8 cellular contexts compared by ENCODE assay signal in genomic region chr7:22173884-22174573, GRCh38.
DNase-seq lines count a peak whose midpoint lies in the region; ATAC-seq lines count a peak whose summit lies in the region.

No MANE protein-coding gene starts in this region.

- peaks cover 5% of the 10 kb centered on the region for H3K4me1 Mint-ChIP-seq in central memory CD8-positive, alpha-beta T cell

- DNase-seq in central memory CD8-positive, alpha-beta T cell (ENCODE audit: low spot score in 2 of 2): no peak
- DNase-seq in DMS114 treated with DMSO at 0.1 percent for 48 hours (lab: John Stamatoyannopoulos, UW; ENCODE audit: unreplicated experiment) (no peak), cerebellum (ENCODE audit: low spot score) (no peak), NCI-H526 (lab: John Stamatoyannopoulos, UW) (no peak), NCI-H2107 (lab: John Stamatoyannopoulos, UW) (no peak)

- ATAC-seq in GM18502 (IDR thresholded peaks at IDR 0.05; ENCODE audit: poor library complexity, unreplicated experiment): peak; percentile 92
- peak; percentile 96 for ATAC-seq in GM21447 (IDR thresholded peaks at IDR 0.05; ENCODE audit: unreplicated experiment)
- peak; percentile 93 for ATAC-seq in HG03575 (IDR thresholded peaks at IDR 0.05; ENCODE audit: extremely low read depth, insufficient number of reproducible peaks, low FRiP score, unreplicated experiment)
- peak; percentile 56 for ATAC-seq in central memory CD8-positive, alpha-beta T cell (replicated peaks; ENCODE audit: extremely low read depth, poor library complexity, severe bottlenecking)

- no peak overlapping the region for H3K4me3 Mint-ChIP-seq in central memory CD8-positive, alpha-beta T cell

- H3K36me3 Mint-ChIP-seq in central memory CD8-positive, alpha-beta T cell (ENCODE audit: insufficient read depth): no peaks in the 10 kb centered on the region

- no peaks in the 10 kb centered on the region for H3K9me3 Mint-ChIP-seq in central memory CD8-positive, alpha-beta T cell

- peak overlapping the region; percentile 2 for H3K27ac Mint-ChIP-seq in central memory CD8-positive, alpha-beta T cell (ENCODE audit: low read depth)

- peaks cover 16% of the 10 kb centered on the region for H3K27me3 Mint-ChIP-seq in central memory CD8-positive, alpha-beta T cell
